Comparison of ENCODE assay signal across 10 cellular contexts in genomic region chr12:132491349-132491663, GRCh38. TPM values are rescaled to one million over a fixed set of nuclear protein-coding genes. Genes with fewer than 3 reads are reported as not detected.
DNase-seq lines count a peak whose midpoint lies in the region; ATAC-seq and FAIRE-seq lines count a peak whose summit lies in the region.
"Had no signal": no experiment of that assay in that cellular context is flagged by ENCODE, and none has a peak within 500 bp of the region (broad histone marks: within the 10 kb centered on the region; RNA-seq: fewer than 3 reads in every experiment).

No MANE protein-coding gene starts in this region.

- H3K36me3 ChIP-seq in iPS-15b (ENCODE audit: control insufficient read depth, insufficient read depth, low read length), result peaks cover 3% of the 10 kb centered on the region

- no peak for ATAC-seq in stimulated activated memory B cell treated with anti-CD40 and anti-IgM and Interleukin-4, amounts not matched to agents 10 μg/mL and 1 μg/mL and 100 μg/mL, for 72 hours
- ATAC-seq in HG02885 (IDR thresholded peaks at IDR 0.05; ENCODE audit: poor library complexity, unreplicated experiment), result no peak

- peak overlapping the region; percentile 64 for H3K27ac Mint-ChIP-seq in activated CD4-positive, alpha-beta memory T cell treated with anti-CD3 and anti-CD28 coated beads, Interleukin-2, amount 10 ng/mL, durations not matched to agents 7 days and 5 days
- H3K27ac Mint-ChIP-seq in stimulated activated memory B cell treated with anti-CD40 and anti-IgM and Interleukin-4, amounts not matched to agents 10 μg/mL and 1 μg/mL and 100 μg/mL, for 72 hours, result peak overlapping the region; percentile 83

- H3K4me3 Mint-ChIP-seq in activated CD4-positive, alpha-beta memory T cell treated with anti-CD3 and anti-CD28 coated beads, Interleukin-2, amount 10 ng/mL, durations not matched to agents 7 days and 5 days, result peak overlapping the region; percentile 81
- H3K4me3 Mint-ChIP-seq in stimulated activated memory B cell treated with anti-CD40 and anti-IgM and Interleukin-4, amounts not matched to agents 10 μg/mL and 1 μg/mL and 100 μg/mL, for 72 hours, result peak overlapping the region; percentile 83

- no peaks in the 10 kb centered on the region for H3K9me3 Mint-ChIP-seq in activated CD4-positive, alpha-beta memory T cell treated with anti-CD3 and anti-CD28 coated beads, Interleukin-2, amount 10 ng/mL, durations not matched to agents 7 days and 5 days
- no peaks in the 10 kb centered on the region for H3K9me3 Mint-ChIP-seq in stimulated activated memory B cell treated with anti-CD40 and anti-IgM and Interleukin-4, amounts not matched to agents 10 μg/mL and 1 μg/mL and 100 μg/mL, for 72 hours

- CTCF ChIA-PET in activated CD4-positive, alpha-beta memory T cell treated with anti-CD3 and anti-CD28 coated beads, Interleukin-2, amount 10 ng/mL, durations not matched to agents 7 days and 5 days (lab: Charles Lee), result no interaction called here

- no peaks in the 10 kb centered on the region for H3K27me3 Mint-ChIP-seq in activated CD4-positive, alpha-beta memory T cell treated with anti-CD3 and anti-CD28 coated beads, Interleukin-2, amount 10 ng/mL, durations not matched to agents 7 days and 5 days
- H3K27me3 Mint-ChIP-seq in stimulated activated memory B cell treated with anti-CD40 and anti-IgM and Interleukin-4, amounts not matched to agents 10 μg/mL and 1 μg/mL and 100 μg/mL, for 72 hours, result no peaks in the 10 kb centered on the region

- DNase-seq in DMS53 (lab: John Stamatoyannopoulos, UW) (peak; percentile 56), DMS53 treated with DMSO at 0.1 percent for 48 hours (lab: John Stamatoyannopoulos, UW; ENCODE audit: unreplicated experiment) (no peak), frontal cortex (ENCODE audit: low spot score in 2 of 2) (no peak), DMS 273 treated with DMSO at 0.1 percent for 48 hours (lab: John Stamatoyannopoulos, UW) (no peak)
- no peak for DNase-seq in activated CD4-positive, alpha-beta memory T cell treated with anti-CD3 and anti-CD28 coated beads, Interleukin-2, amount 10 ng/mL, durations not matched to agents 7 days and 5 days
- DNase-seq: anterior cingulate cortex had no signal

- H3K4me1 ChIP-seq in iPS-15b (ENCODE audit: control insufficient read depth, insufficient read depth, low read length), result peaks cover 6% of the 10 kb centered on the region

- peaks cover 18% of the 10 kb centered on the region for H3K36me3 Mint-ChIP-seq in activated CD4-positive, alpha-beta memory T cell treated with anti-CD3 and anti-CD28 coated beads, Interleukin-2, amount 10 ng/mL, durations not matched to agents 7 days and 5 days (ENCODE audit: low read depth)
- H3K36me3 Mint-ChIP-seq in stimulated activated memory B cell treated with anti-CD40 and anti-IgM and Interleukin-4, amounts not matched to agents 10 μg/mL and 1 μg/mL and 100 μg/mL, for 72 hours, result peaks cover 22% of the 10 kb centered on the region

- H3K27me3 ChIP-seq in iPS-15b (ENCODE audit: control insufficient read depth, insufficient read depth, low read length), result peaks cover 10% of the 10 kb centered on the region

- POLR2A ChIA-PET in activated CD4-positive, alpha-beta memory T cell treated with anti-CD3 and anti-CD28 coated beads, Interleukin-2, amount 10 ng/mL, durations not matched to agents 7 days and 5 days (lab: Charles Lee), result interaction anchor here (1.3 to 1.6 kb wide), 2 partner anchors 13 to 46 kb away, joined by 4 read pairs; no protein-coding TSS in a partner anchor

- H3K4me1 Mint-ChIP-seq in activated CD4-positive, alpha-beta memory T cell treated with anti-CD3 and anti-CD28 coated beads, Interleukin-2, amount 10 ng/mL, durations not matched to agents 7 days and 5 days, result peaks cover 42% of the 10 kb centered on the region
- peaks cover 76% of the 10 kb centered on the region for H3K4me1 Mint-ChIP-seq in stimulated activated memory B cell treated with anti-CD40 and anti-IgM and Interleukin-4, amounts not matched to agents 10 μg/mL and 1 μg/mL and 100 μg/mL, for 72 hours

- peak overlapping the region; percentile 70 for H3K4me3 ChIP-seq in iPS-15b (ENCODE audit: low read depth, low read length)

- no peaks in the 10 kb centered on the region for H3K9me3 ChIP-seq in iPS-15b (ENCODE audit: control insufficient read depth, insufficient read depth, low read length)

- no peak for FAIRE-seq in frontal cortex (lab: Jason Lieb, UNC)
- FAIRE-seq: A204.1 had no signal

- no peak overlapping the region for H3K9ac ChIP-seq in iPS-15b (ENCODE audit: low read depth, low read length)

RNA-seq across cellular contexts. Expression of gene FBRSL1, which starts 1.4 kb away (rescaled TPM):
- total RNA-seq in activated CD4-positive, alpha-beta memory T cell treated with anti-CD3 and anti-CD28 coated beads, Interleukin-2, amount 10 ng/mL, durations not matched to agents 7 days and 5 days, result 10 to 100 TPM; 36.7 to 47.0 TPM
- 4.1 TPM for total RNA-seq in frontal cortex
